Comparison of ENCODE assay signal across 14 cellular contexts in the genomic region with DNA sequence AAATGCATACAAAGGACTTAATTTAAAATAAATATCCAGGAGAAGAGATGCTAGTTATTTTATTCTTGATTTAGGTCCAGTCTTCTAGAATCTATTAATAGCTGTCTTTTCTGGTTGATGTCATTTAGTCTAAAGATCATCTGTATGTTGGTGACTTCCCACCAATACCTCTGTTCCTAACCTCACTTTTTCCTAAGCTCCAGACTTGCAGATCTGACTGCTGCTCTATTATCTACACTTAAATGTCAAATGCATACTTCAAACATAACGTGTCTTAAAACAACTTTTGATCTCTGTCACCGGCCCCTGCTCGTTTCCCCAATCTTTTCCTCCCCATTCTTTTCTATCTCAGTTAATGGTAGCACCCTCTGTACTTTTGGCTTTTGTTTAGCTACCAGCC.
"Had no signal": no experiment of that assay in that cellular context is flagged by ENCODE, and none has a peak within 500 bp of the region (broad histone marks: within the 10 kb centered on the region; RNA-seq: fewer than 3 reads in every experiment).

No MANE protein-coding gene starts in this region.

- ATAC-seq: esophagus mucosa, psoas muscle, right lobe of liver had no signal

- H2AFZ ChIP-seq: neural progenitor cell had no signal

- H3K27ac ChIP-seq: adrenal gland, colonic mucosa, neural progenitor cell, psoas muscle, right lobe of liver had no signal

- H3K27me3 ChIP-seq: adrenal gland, colonic mucosa, neural progenitor cell, right lobe of liver, thyroid gland had no signal

- H3K27ac Mint-ChIP-seq: naive B cell, neural progenitor cell had no signal

- DNase-seq: activated CD4-positive, alpha-beta T cell treated with anti-CD3 and anti-CD28 coated beads for 4 hours; activated CD8-positive, alpha-beta memory T cell treated with anti-CD3 and anti-CD28 coated beads for 24 hours; adrenal gland; colonic mucosa; kidney glomerular epithelial cell; naive B cell; psoas muscle; right lobe of liver; SK-N-SH; stimulated activated CD4-positive, alpha-beta T cell treated with anti-CD3 and anti-CD28 coated beads, Interleukin-1b, Interleukin-23, amount 100 ng/mL, for 48 hours; T-helper 1 cell; thyroid gland had no signal

- H3K9me3 ChIP-seq: adrenal gland, colonic mucosa, right lobe of liver, SK-N-SH, thyroid gland had no signal

- H3K9ac ChIP-seq: neural progenitor cell, SK-N-SH had no signal

- H3K4me1 ChIP-seq: colonic mucosa, psoas muscle, right lobe of liver had no signal

- H3K4me2 ChIP-seq: neural progenitor cell, SK-N-SH had no signal

- H3K4me3 ChIP-seq: adrenal gland, colonic mucosa, neural progenitor cell, psoas muscle, right lobe of liver, thyroid gland had no signal

- H3K36me3 ChIP-seq: adrenal gland, colonic mucosa, thyroid gland had no signal
